In genomic region chr7:79540592-79540991, GRCh38 we compare ENCODE assay signal across 28 cellular contexts.
"Had no signal": no experiment of that assay in that cellular context is flagged by ENCODE, and none has a peak within 500 bp of the region (broad histone marks: within the 10 kb centered on the region; RNA-seq: fewer than 3 reads in every experiment).

No MANE protein-coding gene starts in this region.

- H3K36me3 Mint-ChIP-seq: stimulated activated effector memory CD8-positive, alpha-beta T cell treated with anti-CD3 and anti-CD28 coated beads, Interleukin-12 subunit alpha, Interleukin-12 subunit beta, amount 100 ng/mL, for 72 hours; stimulated activated memory B cell treated with anti-CD40 and anti-IgM and Interleukin-4, amounts not matched to agents 10 μg/mL and 1 μg/mL and 100 μg/mL, for 72 hours; stimulated activated naive B cell treated with anti-CD40 and anti-IgM and Interleukin-4, amounts not matched to agents 10 μg/mL and 1 μg/mL and 100 μg/mL, for 72 hours; type B pancreatic cell had no signal

- H3K36me3 ChIP-seq: stomach, suprapubic skin, thoracic aorta, thyroid gland, tibial artery, tibial nerve, transverse colon, upper lobe of left lung, upper lobe of right lung, uterus, vagina had no signal

- H3K27ac Mint-ChIP-seq: stimulated activated effector memory CD8-positive, alpha-beta T cell treated with anti-CD3 and anti-CD28 coated beads, Interleukin-12 subunit alpha, Interleukin-12 subunit beta, amount 100 ng/mL, for 72 hours; stimulated activated memory B cell treated with anti-CD40 and anti-IgM and Interleukin-4, amounts not matched to agents 10 μg/mL and 1 μg/mL and 100 μg/mL, for 72 hours; stimulated activated naive B cell treated with anti-CD40 and anti-IgM and Interleukin-4, amounts not matched to agents 10 μg/mL and 1 μg/mL and 100 μg/mL, for 72 hours; stimulated activated naive CD8-positive, alpha-beta T cell treated with anti-CD3 and anti-CD28 coated beads, Interleukin-15, amount 100 ng/mL, for 72 hours; stimulated activated naive CD8-positive, alpha-beta T cell treated with anti-CD3 and anti-CD28 coated beads, Interleukin-15, Interleukin-2, amounts not matched to agents 100 ng/mL and 50 ng/mL, for 24 hours; type B pancreatic cell had no signal

- ATAC-seq: stimulated activated effector memory CD8-positive, alpha-beta T cell treated with anti-CD3 and anti-CD28 coated beads, Interleukin-12 subunit alpha, Interleukin-12 subunit beta, amount 100 ng/mL, for 72 hours; stimulated activated memory B cell treated with anti-CD40 and anti-IgM and Interleukin-4, amounts not matched to agents 10 μg/mL and 1 μg/mL and 100 μg/mL, for 72 hours; stimulated activated naive B cell treated with anti-CD40 and anti-IgM and Interleukin-4, amounts not matched to agents 10 μg/mL and 1 μg/mL and 100 μg/mL, for 72 hours; stimulated activated naive CD8-positive, alpha-beta T cell treated with anti-CD3 and anti-CD28 coated beads, Interleukin-15, amount 100 ng/mL, for 72 hours; stimulated activated naive CD8-positive, alpha-beta T cell treated with anti-CD3 and anti-CD28 coated beads, Interleukin-15, Interleukin-2, amounts not matched to agents 100 U/mL and 50 U/mL, for 24 hours; upper lobe of right lung had no signal

- H3K9me3 Mint-ChIP-seq: stimulated activated naive CD8-positive, alpha-beta T cell treated with anti-CD3 and anti-CD28 coated beads, Interleukin-15, Interleukin-2, amounts not matched to agents 100 ng/mL and 50 ng/mL, for 24 hours; type B pancreatic cell had no signal

- DNase-seq: stimulated activated CD4-positive, alpha-beta T cell treated with anti-CD3 and anti-CD28 coated beads, Interleukin-2, amount 100 ng/mL, for 48 hours; stimulated activated CD4-positive, alpha-beta T cell treated with anti-CD3 and anti-CD28 coated beads, Interleukin-4, amount 100 ng/mL, for 1 hour; stimulated activated CD4-positive, alpha-beta T cell treated with anti-CD3 and anti-CD28 coated beads, Interleukin-4, amount 100 ng/mL, for 24 hours; stimulated activated CD4-positive, alpha-beta T cell treated with anti-CD3 and anti-CD28 coated beads, Interleukin-4, amount 100 ng/mL, for 4 hours; stimulated activated CD8-positive, alpha-beta memory T cell treated with anti-CD3 and anti-CD28 coated beads, Interleukin-4, amount 100 ng/mL, for 48 hours; stimulated activated naive B cell treated with anti-CD40 and anti-IgM and Interleukin-4, amounts not matched to agents 10 μg/mL and 1 μg/mL and 100 μg/mL, for 72 hours; stimulated activated naive CD4-positive, alpha-beta T cell; stimulated activated naive CD4-positive, alpha-beta T cell treated with Interleukin-2 at 50 U/mL for 16 hours; stimulated activated naive CD8-positive, alpha-beta T cell treated with anti-CD3 and anti-CD28 coated beads, Interleukin-15, amount 100 ng/mL, for 72 hours; stimulated activated naive CD8-positive, alpha-beta T cell treated with anti-CD3 and anti-CD28 coated beads, Interleukin-15, Interleukin-2, amounts not matched to agents 100 U/mL and 50 U/mL, for 24 hours; stomach; substantia nigra; testis; thyroid gland; tibial artery; transverse colon; trophoblast cell; upper lobe of left lung; upper lobe of right lung; uterus had no signal

- H3K4me1 Mint-ChIP-seq: stimulated activated effector memory CD8-positive, alpha-beta T cell treated with anti-CD3 and anti-CD28 coated beads, Interleukin-12 subunit alpha, Interleukin-12 subunit beta, amount 100 ng/mL, for 72 hours; stimulated activated memory B cell treated with anti-CD40 and anti-IgM and Interleukin-4, amounts not matched to agents 10 μg/mL and 1 μg/mL and 100 μg/mL, for 72 hours; stimulated activated naive B cell treated with anti-CD40 and anti-IgM and Interleukin-4, amounts not matched to agents 10 μg/mL and 1 μg/mL and 100 μg/mL, for 72 hours; stimulated activated naive CD8-positive, alpha-beta T cell treated with anti-CD3 and anti-CD28 coated beads, Interleukin-15, amount 100 ng/mL, for 72 hours had no signal

- H3K27ac ChIP-seq: stomach, suprapubic skin, testis, thoracic aorta, thyroid gland, tibial artery, tibial nerve, transverse colon, upper lobe of left lung, upper lobe of right lung, uterus, vagina had no signal

- H3K4me3 ChIP-seq: stomach, suprapubic skin, testis, thoracic aorta, thyroid gland, tibial artery, tibial nerve, transverse colon, upper lobe of left lung, upper lobe of right lung, uterus, vagina had no signal

- H3K4me1 ChIP-seq: stomach, suprapubic skin, testis, thyroid gland, tibial artery, tibial nerve, transverse colon, upper lobe of left lung, upper lobe of right lung, uterus, vagina had no signal

- H3K9me3 ChIP-seq: stomach, suprapubic skin, testis, thoracic aorta, thyroid gland, tibial artery, tibial nerve, transverse colon, upper lobe of left lung, upper lobe of right lung, uterus, vagina had no signal

- H3K27me3 ChIP-seq: stomach, suprapubic skin, testis, thyroid gland, tibial artery, tibial nerve, transverse colon, upper lobe of left lung, upper lobe of right lung, uterus, vagina had no signal

- H3K27me3 Mint-ChIP-seq: stimulated activated memory B cell treated with anti-CD40 and anti-IgM and Interleukin-4, amounts not matched to agents 10 μg/mL and 1 μg/mL and 100 μg/mL, for 72 hours; stimulated activated naive B cell treated with anti-CD40 and anti-IgM and Interleukin-4, amounts not matched to agents 10 μg/mL and 1 μg/mL and 100 μg/mL, for 72 hours; stimulated activated naive CD8-positive, alpha-beta T cell treated with anti-CD3 and anti-CD28 coated beads, Interleukin-15, amount 100 ng/mL, for 72 hours; stimulated activated naive CD8-positive, alpha-beta T cell treated with anti-CD3 and anti-CD28 coated beads, Interleukin-15, Interleukin-2, amounts not matched to agents 100 ng/mL and 50 ng/mL, for 24 hours; type B pancreatic cell had no signal

- H3K4me3 Mint-ChIP-seq: stimulated activated effector memory CD8-positive, alpha-beta T cell treated with anti-CD3 and anti-CD28 coated beads, Interleukin-12 subunit alpha, Interleukin-12 subunit beta, amount 100 ng/mL, for 72 hours; stimulated activated memory B cell treated with anti-CD40 and anti-IgM and Interleukin-4, amounts not matched to agents 10 μg/mL and 1 μg/mL and 100 μg/mL, for 72 hours; stimulated activated naive B cell treated with anti-CD40 and anti-IgM and Interleukin-4, amounts not matched to agents 10 μg/mL and 1 μg/mL and 100 μg/mL, for 72 hours; stimulated activated naive CD8-positive, alpha-beta T cell treated with anti-CD3 and anti-CD28 coated beads, Interleukin-15, amount 100 ng/mL, for 72 hours; stimulated activated naive CD8-positive, alpha-beta T cell treated with anti-CD3 and anti-CD28 coated beads, Interleukin-15, Interleukin-2, amounts not matched to agents 100 ng/mL and 50 ng/mL, for 24 hours; type B pancreatic cell had no signal
